In genomic region chr3:30318110-30318509, GRCh38 we compare ENCODE assay signal across 1 cellular context.
A peak's percentile ranks its signal among the peaks of the same experiment; 100 is the strongest.
TF ChIP-seq lines count a peak whose summit lies in the region.

No MANE protein-coding gene starts in this region.

TF ChIP-seq in K562, 482 proteins besides CTCF, POLR2A, EP300 and RAD21 (continued from another document):
- TF ChIP-seq TFE3 (CRISPR knock-in tag; IDR thresholded peaks at IDR 0.05) (peak; percentile 91), ZFP30 (CRISPR knock-in tag; IDR thresholded peaks at IDR 0.05; ENCODE audit: borderline replicate concordance) (no peak), RAD51 (IDR thresholded peaks at IDR 0.05; ENCODE audit: borderline replicate concordance, low read depth) (peak; percentile 33; the same call in 1 of the 2 replicates)
TF ChIP-seq in K562: peak in this region for 2.
